Comparison of ENCODE assay signal across 12 cellular contexts in genomic region chr14:105275267-105275946, GRCh38. TPM values are rescaled to one million over a fixed set of nuclear protein-coding genes. Genes with fewer than 3 reads are reported as not detected.
DNase-seq lines count a peak whose midpoint lies in the region; TF ChIP-seq lines count a peak whose summit lies in the region.
"Had no signal": no experiment of that assay in that cellular context is flagged by ENCODE, and none has a peak within 500 bp of the region (broad histone marks: within the 10 kb centered on the region; RNA-seq: fewer than 3 reads in every experiment).

No MANE protein-coding gene starts in this region.

- TF ChIP-seq CTCF in fibroblast of pulmonary artery (IDR thresholded peaks at IDR 0.05; ENCODE audit: low read length, missing control alignments) (no peak), osteocyte (IDR thresholded peaks at IDR 0.05) (no peak), GM13976 (IDR thresholded peaks at IDR 0.05; ENCODE audit: borderline replicate concordance, control extremely low read depth, extremely low read depth, insufficient read depth, missing control alignments) (no peak)

- H3K4me3 ChIP-seq in BLaER1 (no peak overlapping the region), fibroblast of pulmonary artery (replicated peaks; ENCODE audit: low read depth, low read length) (no peak overlapping the region), H7 (ENCODE audit: insufficient read depth, low read depth, low read length) (no peak overlapping the region)

- H3K9ac ChIP-seq in BLaER1 = peak overlapping the region; percentile 34; the same call in 1 of the 2 replicates

- peaks cover 75% of the 10 kb centered on the region for H4K20me1 ChIP-seq in BLaER1

- H3K27me3 ChIP-seq in BLaER1 = no peaks in the 10 kb centered on the region
- no peaks in the 10 kb centered on the region for H3K27me3 ChIP-seq in H7 (ENCODE audit: control insufficient read depth, insufficient read depth, low read length)

- H3K36me3 ChIP-seq in BLaER1 (peaks cover 25% of the 10 kb centered on the region), H7 (replicated peaks; ENCODE audit: control insufficient read depth, insufficient read depth, low read length) (no peaks in the 10 kb centered on the region)

- H3K4me1 ChIP-seq in BLaER1 = peaks cover 86% of the 10 kb centered on the region

- peak overlapping the region; percentile 70 for H3K27ac Mint-ChIP-seq in osteocyte (ENCODE audit: unreplicated experiment)
- H3K27ac Mint-ChIP-seq: activated T-cell treated with anti-CD3 and anti-CD28 coated beads, Interleukin-2, amount 50 U/mL, for 24 hours; progenitor cell of endocrine pancreas had no signal

- no peaks in the 10 kb centered on the region for H3K36me3 Mint-ChIP-seq in osteocyte (ENCODE audit: unreplicated experiment)

- in situ Hi-C loops in SK-MEL-5 (cut with HindIII; ENCODE audit: low pct_unique_long_range_greater_than_20kb, low sequenced_read_pairs) (no loop called here), GM13976 (cut with MboI; ENCODE audit: low sequenced_read_pairs, unreplicated experiment) (no loop called here)

- H3K4me1 Mint-ChIP-seq in osteocyte (ENCODE audit: unreplicated experiment) = peaks cover 10% of the 10 kb centered on the region

- peak overlapping the region; percentile 50 for H3K27ac ChIP-seq in BLaER1
- H3K27ac ChIP-seq: VCaP had no signal

- H3K9me3 ChIP-seq in BLaER1 = no peaks in the 10 kb centered on the region

- H3K4me3 Mint-ChIP-seq in osteocyte (ENCODE audit: unreplicated experiment) = no peak overlapping the region
- H3K4me3 Mint-ChIP-seq: activated T-cell treated with anti-CD3 and anti-CD28 coated beads, Interleukin-2, amount 50 U/mL, for 24 hours had no signal

- no peaks in the 10 kb centered on the region for H3K27me3 Mint-ChIP-seq in osteocyte (ENCODE audit: unreplicated experiment)
- H3K27me3 Mint-ChIP-seq: activated T-cell treated with anti-CD3 and anti-CD28 coated beads, Interleukin-2, amount 50 U/mL, for 24 hours; progenitor cell of endocrine pancreas had no signal

- H3K4me2 ChIP-seq in BLaER1 = peak overlapping the region; percentile 71

- H3K9me3 Mint-ChIP-seq in osteocyte (ENCODE audit: unreplicated experiment) = no peaks in the 10 kb centered on the region
- H3K9me3 Mint-ChIP-seq: activated T-cell treated with anti-CD3 and anti-CD28 coated beads, Interleukin-2, amount 50 U/mL, for 24 hours had no signal

- DNase-seq in SK-MEL-5 (ENCODE audit: low read depth, low spot score) (peak; percentile 13), fibroblast of pulmonary artery (ENCODE audit: low read depth) (peak; percentile 51), osteocyte (ENCODE audit: extremely low spot score, unreplicated experiment) (no peak), SW480 (ENCODE audit: low spot score) (no peak), GM13976 (ENCODE audit: low spot score) (no peak), H7 (no peak)
- no peak for DNase-seq in activated CD4-positive, alpha-beta T cell treated with anti-CD3 and anti-CD28 coated beads for 1 hour
- DNase-seq: activated T-cell treated with anti-CD3 and anti-CD28 coated beads, Interleukin-2, amount 50 U/mL, for 24 hours; NCI-H2171 treated with DMSO at 0.1 percent for 48 hours had no signal

RNA-seq across cellular contexts. Expression of gene BRF1, which starts 25.4 kb away (rescaled TPM):
- total RNA-seq in SK-MEL-5 (2014; rRNA removed; shearing (Covaris generic)) = 22.7 and 23.4 TPM in 2 replicates
- 32.9 and 38.9 TPM in 2 replicates for polyA plus RNA-seq in SK-MEL-5 (2015; cell fraction: cytosol; rRNA removed)
- 71.9 and 78.8 TPM in 2 replicates for polyA plus RNA-seq in SK-MEL-5 (2015; cell fraction: nucleus; rRNA removed)
- total RNA-seq in osteocyte = 41.7 and 43.5 TPM in 2 replicates
- total RNA-seq in H7 (2014; rRNA removed; shearing (Covaris generic)) = 18.5 and 24.6 TPM in 2 replicates

RNA-seq across cellular contexts. Expression of gene BTBD6, which starts 27.1 kb away (rescaled TPM):
- 35.1 and 38.2 TPM in 2 replicates for total RNA-seq in SK-MEL-5 (2014; rRNA removed; shearing (Covaris generic))
- polyA plus RNA-seq in SK-MEL-5 (2015; cell fraction: cytosol; rRNA removed) = 14.6 and 17.4 TPM in 2 replicates
- 63.8 and 64.7 TPM in 2 replicates for polyA plus RNA-seq in SK-MEL-5 (2015; cell fraction: nucleus; rRNA removed)
- total RNA-seq in osteocyte = 35.3 and 35.7 TPM in 2 replicates
- 18.7 and 22.3 TPM in 2 replicates for total RNA-seq in H7 (2014; rRNA removed; shearing (Covaris generic))

RNA-seq across cellular contexts. Expression of gene PACS2, which starts 39.1 kb away (rescaled TPM):
- total RNA-seq in SK-MEL-5 (2014; rRNA removed; shearing (Covaris generic)) = 26.0 and 32.3 TPM in 2 replicates
- polyA plus RNA-seq in SK-MEL-5 (2015; cell fraction: cytosol; rRNA removed) = 42.7 and 64.0 TPM in 2 replicates
- polyA plus RNA-seq in SK-MEL-5 (2015; cell fraction: nucleus; rRNA removed) = 150 and 167 TPM in 2 replicates
- total RNA-seq in osteocyte = 109 and 115 TPM in 2 replicates
- 79.2 and 112 TPM in 2 replicates for total RNA-seq in H7 (2014; rRNA removed; shearing (Covaris generic))

Comparison
In these comparisons a context has a peak if more than half of its experiments do, and no peak if none do; other contexts are left out.
1. DNase-seq: peak in SK-MEL-5 (single experiment) and fibroblast of pulmonary artery (single experiment); none in osteocyte (single experiment), SW480 (single experiment), GM13976 (single experiment), H7 (single experiment) and activated CD4-positive, alpha-beta T cell treated with anti-CD3 and anti-CD28 coated beads for 1 hour (single experiment).